Comparison of ENCODE assay signal across 1 cellular context in the genomic region with DNA sequence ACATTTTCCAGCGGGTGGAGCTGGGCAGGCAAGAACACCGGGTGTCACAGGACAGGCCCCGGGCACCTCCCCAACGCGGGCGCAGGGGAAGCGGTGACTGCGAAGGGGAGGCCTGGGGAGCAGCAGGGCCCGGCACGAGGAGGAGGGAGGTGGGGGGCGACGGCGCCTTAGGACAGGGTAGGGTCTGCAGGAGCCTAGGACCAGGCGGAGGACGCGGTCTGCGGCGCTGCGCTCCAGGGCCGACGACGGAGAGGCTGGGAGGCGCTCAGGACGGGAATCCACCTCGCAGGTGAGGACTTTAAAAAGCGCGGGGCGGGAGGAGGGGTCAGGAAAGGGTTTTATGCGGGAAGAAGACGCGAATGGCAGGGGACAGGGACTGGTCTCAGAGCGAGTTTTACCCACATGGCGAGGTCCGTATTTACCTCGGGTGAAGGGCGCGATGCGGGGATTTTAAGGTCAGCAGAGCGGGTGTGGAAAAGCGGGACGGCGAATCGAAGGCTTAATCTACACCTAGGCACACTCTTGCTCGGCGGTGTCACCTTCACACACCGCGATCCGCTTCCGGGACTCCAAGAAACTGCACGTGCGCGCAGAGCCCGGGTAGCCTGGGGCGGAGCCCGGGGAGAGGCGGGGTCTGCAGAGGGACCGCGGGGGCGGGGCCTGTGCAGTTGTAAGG.
TF ChIP-seq lines count a peak whose summit lies in the region.

No MANE protein-coding gene starts in this region.

TF ChIP-seq in SK-N-SH, 30 proteins besides CTCF, POLR2A, EP300 and RAD21 (continued from another document):
- TF ChIP-seq, protein P1, sequence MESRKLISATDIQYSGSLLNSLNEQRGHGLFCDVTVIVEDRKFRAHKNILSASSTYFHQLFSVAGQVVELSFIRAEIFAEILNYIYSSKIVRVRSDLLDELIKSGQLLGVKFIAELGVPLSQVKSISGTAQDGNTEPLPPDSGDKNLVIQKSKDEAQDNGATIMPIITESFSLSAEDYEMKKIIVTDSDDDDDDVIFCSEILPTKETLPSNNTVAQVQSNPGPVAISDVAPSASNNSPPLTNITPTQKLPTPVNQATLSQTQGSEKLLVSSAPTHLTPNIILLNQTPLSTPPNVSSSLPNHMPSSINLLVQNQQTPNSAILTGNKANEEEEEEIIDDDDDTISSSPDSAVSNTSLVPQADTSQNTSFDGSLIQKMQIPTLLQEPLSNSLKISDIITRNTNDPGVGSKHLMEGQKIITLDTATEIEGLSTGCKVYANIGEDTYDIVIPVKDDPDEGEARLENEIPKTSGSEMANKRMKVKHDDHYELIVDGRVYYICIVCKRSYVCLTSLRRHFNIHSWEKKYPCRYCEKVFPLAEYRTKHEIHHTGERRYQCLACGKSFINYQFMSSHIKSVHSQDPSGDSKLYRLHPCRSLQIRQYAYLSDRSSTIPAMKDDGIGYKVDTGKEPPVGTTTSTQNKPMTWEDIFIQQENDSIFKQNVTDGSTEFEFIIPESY (IDR thresholded peaks at IDR 0.05; ENCODE audit: borderline replicate concordance, low read depth), result no peak
- TF ChIP-seq, protein P2, sequence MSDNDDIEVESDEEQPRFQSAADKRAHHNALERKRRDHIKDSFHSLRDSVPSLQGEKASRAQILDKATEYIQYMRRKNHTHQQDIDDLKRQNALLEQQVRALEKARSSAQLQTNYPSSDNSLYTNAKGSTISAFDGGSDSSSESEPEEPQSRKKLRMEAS (IDR thresholded peaks at IDR 0.05; ENCODE audit: low read depth), result no peak
- no peak for TF ChIP-seq CHD2 (IDR thresholded peaks at IDR 0.05; ENCODE audit: low read length, partially characterized antibody)
- TF ChIP-seq YY1 (IDR thresholded peaks at IDR 0.05; ENCODE audit: low read depth), result no peak
- no peak for TF ChIP-seq GATA2 (CRISPR knock-in tag; IDR thresholded peaks at IDR 0.05)
- TF ChIP-seq TEAD4 (IDR thresholded peaks at IDR 0.05; ENCODE audit: borderline replicate concordance, insufficient read depth), result no peak
